6 cellular contexts compared by ENCODE assay signal in the genomic region with DNA sequence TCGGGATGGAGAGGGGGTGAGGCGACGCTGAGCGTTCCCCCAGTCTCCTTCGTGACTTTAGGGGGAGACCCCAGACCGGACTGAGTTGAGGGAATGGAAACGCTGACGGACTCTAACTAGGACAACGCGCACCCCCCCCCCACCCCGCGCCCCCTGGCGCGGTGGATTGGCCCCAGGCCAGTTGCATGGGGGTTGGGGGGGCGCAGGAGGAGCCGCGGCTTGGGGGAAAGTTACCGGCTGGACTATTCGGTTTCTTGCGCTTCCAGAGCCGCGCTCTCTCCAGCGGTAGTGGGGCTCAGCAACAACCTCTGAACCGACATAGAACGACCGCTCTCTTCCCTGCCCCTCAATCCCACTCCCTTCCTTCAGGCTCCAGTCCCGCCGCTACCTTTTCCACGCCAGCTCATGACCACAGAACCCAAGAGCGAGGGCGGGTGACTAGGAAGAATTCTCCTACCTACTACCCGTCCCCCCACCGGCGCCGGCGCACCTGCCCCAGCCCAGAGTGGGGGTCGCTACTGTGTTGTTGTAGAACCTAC. TPM values are rescaled to one million over a fixed set of nuclear protein-coding genes. Genes with fewer than 3 reads are reported as not detected.
DNase-seq lines count a peak whose midpoint lies in the region; ATAC-seq and TF ChIP-seq lines count a peak whose summit lies in the region.

No MANE protein-coding gene starts in this region.

- POLR2A ChIA-PET in IMR-90 (lab: Charles Lee; ENCODE audit: unreplicated experiment), result no interaction called here
- POLR2A ChIA-PET in activated CD4-positive, alpha-beta memory T cell treated with anti-CD3 and anti-CD28 coated beads for 36 hours (lab: Charles Lee), result interaction anchor here (1.0 to 1.8 kb wide), 4 partner anchors 10 to 20 kb away, joined by 3 to 7 read pairs (median 4); partner anchors contain the start of genes FLAD1 and LENEP

- H3K4ac ChIP-seq in IMR-90 (ENCODE audit: low read depth, low read length), result peak overlapping the region; percentile 99

- no peaks in the 10 kb centered on the region for H4K20me1 ChIP-seq in IMR-90 (ENCODE audit: insufficient read depth, low read length)

- H3K4me1 Mint-ChIP-seq in activated CD4-positive, alpha-beta memory T cell treated with anti-CD3 and anti-CD28 coated beads for 36 hours (ENCODE audit: low read depth), result peaks cover 48% of the 10 kb centered on the region

- no peaks in the 10 kb centered on the region for H3K9me3 ChIP-seq in IMR-90 (ENCODE audit: control insufficient read depth, insufficient read depth, low read length)

- H2AK9ac ChIP-seq in IMR-90 (replicated peaks; ENCODE audit: low read depth, low read length, poor library complexity), result peak overlapping the region; percentile 98

- H3K9me3 Mint-ChIP-seq in activated CD4-positive, alpha-beta memory T cell treated with anti-CD3 and anti-CD28 coated beads for 36 hours, result no peaks in the 10 kb centered on the region

- H3K27me3 ChIP-seq in IMR-90 (ENCODE audit: control insufficient read depth, insufficient read depth, low read length) (no peaks in the 10 kb centered on the region), kidney epithelial cell (ENCODE audit: control insufficient read depth, insufficient read depth, low read length) (no peaks in the 10 kb centered on the region)

- no peaks in the 10 kb centered on the region; the same call in none of the 2 replicates for H3K36me3 ChIP-seq in IMR-90 (ENCODE audit: control insufficient read depth, insufficient read depth, low read length)
- no peaks in the 10 kb centered on the region for H3K36me3 ChIP-seq in kidney epithelial cell (ENCODE audit: control insufficient read depth, insufficient read depth, low read length)

- WGBS in IMR-90 (ENCODE audit: extremely low coverage in 2 of 2, insufficient read length in 1 of 2), 2 experiments, result no CpG with 5 or more reads among the region's 37 CpGs

- H2BK20ac ChIP-seq in IMR-90 (ENCODE audit: low read depth, low read length), result peak overlapping the region; percentile 65; the same call in 1 of the 2 replicates

- intact Hi-C loops in IMR-90 (cut with micrococcal nuclease), result loop anchor here (5.0 kb wide), 1 partner anchor 49 kb away; the partner anchor contains the start of gene ADAM15
- intact Hi-C loops in activated CD4-positive, alpha-beta memory T cell treated with anti-CD3 and anti-CD28 coated beads for 36 hours (cut with micrococcal nuclease), result loop anchor here (2.0 to 10.0 kb wide), 5 partner anchors 48 to 1348 kb away; partner anchors contain the start of genes ADAM15, ADAR, KRTCAP2 and SNAPIN

- no peaks in the 10 kb centered on the region for H3K27me3 Mint-ChIP-seq in activated CD4-positive, alpha-beta memory T cell treated with anti-CD3 and anti-CD28 coated beads for 36 hours

- dilution Hi-C loops in IMR-90 (cut with HindIII; ENCODE audit: low sequenced_read_pairs, unreplicated experiment), result no loop called here

- CTCF ChIA-PET in IMR-90 (lab: Yijun Ruan, JAX), result interaction anchor here (0.6 to 1.6 kb wide), 2 partner anchors 14 to 16 kb away, joined by 3 to 7 read pairs; no protein-coding TSS in a partner anchor
- CTCF ChIA-PET in activated CD4-positive, alpha-beta memory T cell treated with anti-CD3 and anti-CD28 coated beads for 36 hours (lab: Charles Lee), result interaction anchor here (0.7 to 1.5 kb wide), 3 partner anchors 13 to 48 kb away, joined by 3 to 7 read pairs (median 3); partner anchors contain the start of gene ADAM15

- peak overlapping the region; percentile 93 for H3K56ac ChIP-seq in IMR-90 (ENCODE audit: extremely low read depth, insufficient read depth, low read length)

- peak overlapping the region; percentile 92 for H4K5ac ChIP-seq in IMR-90 (ENCODE audit: low read depth, low read length)

- H3K27ac Mint-ChIP-seq in activated CD4-positive, alpha-beta memory T cell treated with anti-CD3 and anti-CD28 coated beads for 36 hours, result peak overlapping the region; percentile 94

- H3K79me1 ChIP-seq in IMR-90 (ENCODE audit: low read depth in 1 of 2, low read length in 2 of 2), result peaks cover 14 to 67% of the 10 kb centered on the region in 2 experiments

- peak overlapping the region; percentile 91 for H2BK5ac ChIP-seq in IMR-90 (ENCODE audit: low read depth, low read length, poor library complexity, severe bottlenecking)

- TF ChIP-seq POLR2A in IMR-90 (IDR thresholded peaks at IDR 0.05; ENCODE audit: low read depth, low read length), result no peak

- in situ Hi-C loops in IMR-90 (cut with MboI; ENCODE audit: low sequenced_read_pairs), result no loop called here

- no peak for ATAC-seq in IMR-90 (ENCODE audit: low read depth)
- no peak for ATAC-seq in GM19397 (IDR thresholded peaks at IDR 0.05; ENCODE audit: unreplicated experiment)
- no peak for ATAC-seq in GM21786 (IDR thresholded peaks at IDR 0.05; ENCODE audit: unreplicated experiment)
- ATAC-seq in GM18498 (IDR thresholded peaks at IDR 0.05; ENCODE audit: unreplicated experiment), result no peak

- peak overlapping the region; percentile 97 for H3K4me2 ChIP-seq in IMR-90 (ENCODE audit: low read depth, low read length)

- H2AK5ac ChIP-seq in IMR-90 (ENCODE audit: low read depth, low read length), result peak overlapping the region; percentile 99

- H3K36me3 Mint-ChIP-seq in activated CD4-positive, alpha-beta memory T cell treated with anti-CD3 and anti-CD28 coated beads for 36 hours, result peaks cover 8% of the 10 kb centered on the region

- BruUV-seq in IMR-90 (replicated peaks; lab: Mats Ljungman, UMichigan), result no TSS peak

- TF ChIP-seq RAD21 in IMR-90 (IDR thresholded peaks at IDR 0.05; ENCODE audit: low read length), result no peak

- peak overlapping the region; percentile 93 for H2AFZ ChIP-seq in IMR-90 (replicated peaks; ENCODE audit: low read length, poor library complexity)

- peak overlapping the region; percentile 96 for H3K27ac ChIP-seq in IMR-90 (ENCODE audit: insufficient read depth, low read length)

- H3K18ac ChIP-seq in IMR-90 (ENCODE audit: low read depth, low read length), result peak overlapping the region; percentile 88

- H4K91ac ChIP-seq in IMR-90 (ENCODE audit: insufficient read depth, low read depth, low read length), result peak overlapping the region; percentile 98

- peak overlapping the region; percentile 92 to 98; a peak in 3 of 4 replicates for H4K8ac ChIP-seq in IMR-90 (ENCODE audit: low read depth in 2 of 2, low read length in 2 of 2)

- H2BK120ac ChIP-seq in IMR-90 (ENCODE audit: low read depth, low read length), result peak overlapping the region; percentile 70

- peaks cover 12% of the 10 kb centered on the region for H3K9me1 ChIP-seq in IMR-90 (ENCODE audit: insufficient read depth, low read length)

- H3K9ac ChIP-seq in IMR-90 (ENCODE audit: low read depth, low read length), result peak overlapping the region; percentile 95

- peak overlapping the region; percentile 98 for H3K4me3 ChIP-seq in IMR-90 (ENCODE audit: insufficient read depth, low read depth, low read length)
- H3K4me3 ChIP-seq in kidney epithelial cell (ENCODE audit: low read depth, low read length), result peak overlapping the region; percentile 94

- peak overlapping the region; percentile 89; the same call in 2 of the 3 replicates for H2BK15ac ChIP-seq in IMR-90 (ENCODE audit: low read depth, low read length)

- H3K23ac ChIP-seq in IMR-90 (ENCODE audit: low read depth, low read length), result peak overlapping the region; percentile 99

- TF ChIP-seq CTCF in IMR-90 (conservative IDR thresholded peaks at IDR 0.05; ENCODE audit: low read depth, low read length), result no peak
- TF ChIP-seq CTCF in kidney epithelial cell (IDR thresholded peaks at IDR 0.05; ENCODE audit: insufficient read depth, low read length, poor library complexity, severe bottlenecking), result no peak

- no peak for DNase-seq in IMR-90
- DNase-seq in activated CD4-positive, alpha-beta memory T cell treated with anti-CD3 and anti-CD28 coated beads for 36 hours, result peak; percentile 54
- DNase-seq in kidney epithelial cell (ENCODE audit: low read depth), result no peak

- peak overlapping the region; percentile 100 for H3K14ac ChIP-seq in IMR-90 (replicated peaks; ENCODE audit: low read depth, low read length)

- H3K4me3 Mint-ChIP-seq in activated CD4-positive, alpha-beta memory T cell treated with anti-CD3 and anti-CD28 coated beads for 36 hours, result peak overlapping the region; percentile 84

- peaks cover 21% of the 10 kb centered on the region for H3K4me1 ChIP-seq in IMR-90 (ENCODE audit: control insufficient read depth, insufficient read depth, low read length)

RNA-seq across cellular contexts. Expression of gene ZBTB7B, which starts 0.7 kb away (rescaled TPM):
- total RNA-seq in IMR-90 (2012; rRNA removed) (7.2 and 7.7 TPM in 2 replicates), kidney epithelial cell (28.0 and 40.3 TPM in 2 replicates)
- polyA plus RNA-seq in IMR-90 (2012; rRNA removed), result 17.4 and 22.4 TPM in 2 replicates
- polyA plus RNA-seq in IMR-90 (2012; cell fraction: cytosol; rRNA removed), result 12.4 and 18.5 TPM in 2 replicates
- polyA plus RNA-seq in IMR-90 (2012; cell fraction: nucleus; rRNA removed; ENCODE audit: low replicate concordance), result 50.2 and 97.9 TPM in 2 replicates
- total RNA-seq in activated CD4-positive, alpha-beta memory T cell treated with anti-CD3 and anti-CD28 coated beads for 36 hours, result 100 to 1,000 TPM; 124 to 125 TPM

RNA-seq across cellular contexts. Expression of gene LENEP, which starts 9.9 kb away (rescaled TPM):
- total RNA-seq in IMR-90 (2012; rRNA removed) (not detected in 2 replicates), kidney epithelial cell (1.6 TPM in 1 of 2 replicates, not detected in the other)
- not detected in 2 replicates for polyA plus RNA-seq in IMR-90 (2012; rRNA removed)
- not detected in 2 replicates for polyA plus RNA-seq in IMR-90 (2012; cell fraction: cytosol; rRNA removed)
- not detected in 2 replicates for polyA plus RNA-seq in IMR-90 (2012; cell fraction: nucleus; rRNA removed; ENCODE audit: low replicate concordance)
- total RNA-seq in activated CD4-positive, alpha-beta memory T cell treated with anti-CD3 and anti-CD28 coated beads for 36 hours, result under 1 TPM; 0.36 to 0.56 TPM

RNA-seq across cellular contexts. Expression of gene FLAD1, which starts 20.2 kb away (rescaled TPM):
- total RNA-seq in IMR-90 (2012; rRNA removed), result 19.7 and 26.3 TPM in 2 replicates
- 37.3 and 39.9 TPM in 2 replicates for polyA plus RNA-seq in IMR-90 (2012; rRNA removed)
- 25.2 and 28.5 TPM in 2 replicates for polyA plus RNA-seq in IMR-90 (2012; cell fraction: cytosol; rRNA removed)
- 46.1 and 80.6 TPM in 2 replicates for polyA plus RNA-seq in IMR-90 (2012; cell fraction: nucleus; rRNA removed; ENCODE audit: low replicate concordance)
- 10 to 100 TPM; 45.4 to 49.4 TPM for total RNA-seq in activated CD4-positive, alpha-beta memory T cell treated with anti-CD3 and anti-CD28 coated beads for 36 hours
- 53.0 and 60.9 TPM in 2 replicates for total RNA-seq in kidney epithelial cell

RNA-seq across cellular contexts. Expression of gene CKS1B, which starts 28.8 kb away (rescaled TPM):
- 129 and 140 TPM in 2 replicates for total RNA-seq in IMR-90 (2012; rRNA removed)
- 195 and 272 TPM in 2 replicates for polyA plus RNA-seq in IMR-90 (2012; rRNA removed)
- polyA plus RNA-seq in IMR-90 (2012; cell fraction: cytosol; rRNA removed), result 48.5 and 174 TPM in 2 replicates
- 12.1 and 45.9 TPM in 2 replicates for polyA plus RNA-seq in IMR-90 (2012; cell fraction: nucleus; rRNA removed; ENCODE audit: low replicate concordance)
- total RNA-seq in activated CD4-positive, alpha-beta memory T cell treated with anti-CD3 and anti-CD28 coated beads for 36 hours, result 100 to 1,000 TPM; 197 to 205 TPM
- total RNA-seq in kidney epithelial cell, result 67.4 and 72.4 TPM in 2 replicates

RNA-seq across cellular contexts. Expression of gene DCST2, which starts 30.3 kb away (rescaled TPM):
- total RNA-seq in IMR-90 (2012; rRNA removed) (not detected in 2 replicates), kidney epithelial cell (0.27 TPM in 1 of 2 replicates, not detected in the other)
- 0.14 and 0.30 TPM in 2 replicates for polyA plus RNA-seq in IMR-90 (2012; rRNA removed)
- 0.04 and 0.19 TPM in 2 replicates for polyA plus RNA-seq in IMR-90 (2012; cell fraction: cytosol; rRNA removed)
- 2.9 TPM in 2 replicates for polyA plus RNA-seq in IMR-90 (2012; cell fraction: nucleus; rRNA removed; ENCODE audit: low replicate concordance)
- 1 to 10 TPM; 1.1 to 1.3 TPM for total RNA-seq in activated CD4-positive, alpha-beta memory T cell treated with anti-CD3 and anti-CD28 coated beads for 36 hours
